In the genomic region with DNA sequence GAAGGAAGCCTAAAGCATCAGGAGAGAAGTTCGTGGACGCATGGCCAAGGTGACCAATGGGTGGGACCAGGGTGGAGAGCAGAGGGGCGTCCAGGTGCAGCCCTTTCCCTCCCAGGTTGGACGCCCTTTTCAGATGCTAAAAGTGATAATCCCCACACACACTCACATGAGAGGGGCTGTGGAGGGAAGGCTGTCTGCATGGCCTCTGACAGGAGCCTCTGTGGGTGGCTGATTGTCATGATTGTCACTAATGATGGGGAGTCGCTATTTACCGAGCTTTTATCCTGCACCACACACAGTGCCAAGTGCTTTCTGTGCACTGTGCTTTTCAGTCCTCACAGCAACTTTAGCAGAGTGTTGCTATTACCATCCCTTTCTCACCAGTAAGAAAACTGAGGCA, we compare ENCODE assay signal across 33 cellular contexts. TPM values are rescaled to one million over a fixed set of nuclear protein-coding genes. Genes with fewer than 3 reads are reported as not detected.
"Had no signal": no experiment of that assay in that cellular context is flagged by ENCODE, and none has a peak within 500 bp of the region (broad histone marks: within the 10 kb centered on the region; RNA-seq: fewer than 3 reads in every experiment).

No MANE protein-coding gene starts in this region.

- H3K36me3 ChIP-seq: adrenal gland, ascending aorta, neural progenitor cell, right atrium auricular region, uterus had no signal

- H3K4me1 ChIP-seq: adrenal gland, ascending aorta, neural progenitor cell, right atrium auricular region, uterus had no signal

- H3K9ac ChIP-seq: neural progenitor cell had no signal

- ATAC-seq: esophagus mucosa; left cardiac atrium; left ventricle myocardium superior; stimulated activated memory B cell treated with anti-CD40 and anti-IgM and Interleukin-4, amounts not matched to agents 10 μg/mL and 1 μg/mL and 100 μg/mL, for 72 hours; stimulated activated naive CD8-positive, alpha-beta T cell treated with anti-CD3 and anti-CD28 coated beads, Interleukin-15, amount 100 ng/mL, for 72 hours had no signal

- H3K4me2 ChIP-seq: neural progenitor cell, smooth muscle cell had no signal

- H3K4me3 ChIP-seq: adrenal gland, ascending aorta, neural progenitor cell, right atrium auricular region, smooth muscle cell, uterus had no signal

- H3K27me3 ChIP-seq: ascending aorta, right atrium auricular region, uterus had no signal

- DNase-seq: activated CD4-positive, alpha-beta memory T cell treated with anti-CD3 and anti-CD28 coated beads for 36 hours; activated CD4-positive, alpha-beta T cell treated with anti-CD3 and anti-CD28 coated beads for 48 hours; activated CD8-positive, alpha-beta memory T cell treated with anti-CD3 and anti-CD28 coated beads, Interleukin-2, amount 50 U/mL, for 4 hours; activated effector memory CD4-positive, alpha-beta T cell treated with anti-CD3 and anti-CD28 coated beads, Interleukin-2, amount 50 U/mL, for 16 hours; activated naive CD4-positive, alpha-beta T cell treated with anti-CD3 and anti-CD28 coated beads for 36 hours; activated naive CD8-positive, alpha-beta T cell treated with anti-CD3 and anti-CD28 coated beads for 36 hours; activated T-cell treated with anti-CD3 and anti-CD28 coated beads, Interleukin-2, amount 50 U/mL, for 1 hour; adrenal gland; endodermal cell; foreskin fibroblast; head of caudate nucleus; hippocampal formation; left cardiac atrium; left ventricle myocardium superior; mammary epithelial cell; naive B cell; occipital lobe; stimulated activated CD4-positive, alpha-beta T cell treated with anti-CD3 and anti-CD28 coated beads, Interleukin-1b, Interleukin-23, amount 100 ng/mL, for 48 hours; stimulated activated CD4-positive, alpha-beta T cell treated with anti-CD3 and anti-CD28 coated beads, Interleukin-4, amount 100 ng/mL, for 4 hours; stimulated activated CD8-positive, alpha-beta memory T cell treated with anti-CD3 and anti-CD28 coated beads, Interleukin-4, amount 100 ng/mL, for 48 hours; stimulated activated naive CD8-positive, alpha-beta T cell treated with anti-CD3 and anti-CD28 coated beads, Interleukin-15, amount 100 ng/mL, for 72 hours; substantia nigra; uterus had no signal

- H2AFZ ChIP-seq: neural progenitor cell had no signal

- H3K9me3 ChIP-seq: adrenal gland, ascending aorta, right atrium auricular region, uterus had no signal

- H3K27ac ChIP-seq: adrenal gland, ascending aorta, neural progenitor cell, right atrium auricular region, uterus had no signal

RNA-seq across cellular contexts. Expression of gene C1QA, which starts 27.1 kb away (rescaled TPM):
- total RNA-seq: activated CD4-positive, alpha-beta memory T cell treated with anti-CD3 and anti-CD28 coated beads for 36 hours; activated CD8-positive, alpha-beta memory T cell treated with anti-CD3 and anti-CD28 coated beads for 36 hours; activated naive CD4-positive, alpha-beta T cell treated with anti-CD3 and anti-CD28 coated beads for 36 hours; activated naive CD8-positive, alpha-beta T cell treated with anti-CD3 and anti-CD28 coated beads for 36 hours; activated T-helper 1 cell treated with anti-CD3 and anti-CD28 coated beads, Interleukin-12 subunit alpha, Interleukin-12 subunit beta, Interleukin-2, Interleukin-4 antibody, amounts not matched to agents 30 ng/mL and 10 ng/mL and 1 ng/mL, durations not matched to agents 14 hours and 24 hours and 36 hours; endodermal cell; mammary epithelial cell; pulmonary artery endothelial cell; smooth muscle cell had no signal

RNA-seq across cellular contexts. Expression of gene C1QC, which starts 34.1 kb away (rescaled TPM):
- total RNA-seq: activated CD4-positive, alpha-beta memory T cell treated with anti-CD3 and anti-CD28 coated beads for 36 hours; activated CD8-positive, alpha-beta memory T cell treated with anti-CD3 and anti-CD28 coated beads for 36 hours; activated naive CD4-positive, alpha-beta T cell treated with anti-CD3 and anti-CD28 coated beads for 36 hours; activated naive CD8-positive, alpha-beta T cell treated with anti-CD3 and anti-CD28 coated beads for 36 hours; activated T-helper 1 cell treated with anti-CD3 and anti-CD28 coated beads, Interleukin-12 subunit alpha, Interleukin-12 subunit beta, Interleukin-2, Interleukin-4 antibody, amounts not matched to agents 30 ng/mL and 10 ng/mL and 1 ng/mL, durations not matched to agents 14 hours and 24 hours and 36 hours; endodermal cell; mammary epithelial cell; pulmonary artery endothelial cell; smooth muscle cell had no signal

RNA-seq across cellular contexts. Expression of gene C1QB, which starts 43.7 kb away (rescaled TPM):
- total RNA-seq: activated CD4-positive, alpha-beta memory T cell treated with anti-CD3 and anti-CD28 coated beads for 36 hours; activated CD8-positive, alpha-beta memory T cell treated with anti-CD3 and anti-CD28 coated beads for 36 hours; activated naive CD4-positive, alpha-beta T cell treated with anti-CD3 and anti-CD28 coated beads for 36 hours; activated naive CD8-positive, alpha-beta T cell treated with anti-CD3 and anti-CD28 coated beads for 36 hours; activated T-helper 1 cell treated with anti-CD3 and anti-CD28 coated beads, Interleukin-12 subunit alpha, Interleukin-12 subunit beta, Interleukin-2, Interleukin-4 antibody, amounts not matched to agents 30 ng/mL and 10 ng/mL and 1 ng/mL, durations not matched to agents 14 hours and 24 hours and 36 hours; endodermal cell; mammary epithelial cell; pulmonary artery endothelial cell; smooth muscle cell had no signal

RNA-seq across cellular contexts. Expression of gene EPHA8, which starts 46.0 kb away (rescaled TPM):
- total RNA-seq: activated CD4-positive, alpha-beta memory T cell treated with anti-CD3 and anti-CD28 coated beads for 36 hours; activated CD8-positive, alpha-beta memory T cell treated with anti-CD3 and anti-CD28 coated beads for 36 hours; activated naive CD4-positive, alpha-beta T cell treated with anti-CD3 and anti-CD28 coated beads for 36 hours; activated naive CD8-positive, alpha-beta T cell treated with anti-CD3 and anti-CD28 coated beads for 36 hours; activated T-helper 1 cell treated with anti-CD3 and anti-CD28 coated beads, Interleukin-12 subunit alpha, Interleukin-12 subunit beta, Interleukin-2, Interleukin-4 antibody, amounts not matched to agents 30 ng/mL and 10 ng/mL and 1 ng/mL, durations not matched to agents 14 hours and 24 hours and 36 hours; ascending aorta; cardiac septum; left cardiac atrium; left ventricle myocardium superior; mammary epithelial cell; pulmonary artery endothelial cell; right atrium auricular region; smooth muscle cell had no signal
